ENCODE assay signal across 8 cellular contexts in the genomic region with DNA sequence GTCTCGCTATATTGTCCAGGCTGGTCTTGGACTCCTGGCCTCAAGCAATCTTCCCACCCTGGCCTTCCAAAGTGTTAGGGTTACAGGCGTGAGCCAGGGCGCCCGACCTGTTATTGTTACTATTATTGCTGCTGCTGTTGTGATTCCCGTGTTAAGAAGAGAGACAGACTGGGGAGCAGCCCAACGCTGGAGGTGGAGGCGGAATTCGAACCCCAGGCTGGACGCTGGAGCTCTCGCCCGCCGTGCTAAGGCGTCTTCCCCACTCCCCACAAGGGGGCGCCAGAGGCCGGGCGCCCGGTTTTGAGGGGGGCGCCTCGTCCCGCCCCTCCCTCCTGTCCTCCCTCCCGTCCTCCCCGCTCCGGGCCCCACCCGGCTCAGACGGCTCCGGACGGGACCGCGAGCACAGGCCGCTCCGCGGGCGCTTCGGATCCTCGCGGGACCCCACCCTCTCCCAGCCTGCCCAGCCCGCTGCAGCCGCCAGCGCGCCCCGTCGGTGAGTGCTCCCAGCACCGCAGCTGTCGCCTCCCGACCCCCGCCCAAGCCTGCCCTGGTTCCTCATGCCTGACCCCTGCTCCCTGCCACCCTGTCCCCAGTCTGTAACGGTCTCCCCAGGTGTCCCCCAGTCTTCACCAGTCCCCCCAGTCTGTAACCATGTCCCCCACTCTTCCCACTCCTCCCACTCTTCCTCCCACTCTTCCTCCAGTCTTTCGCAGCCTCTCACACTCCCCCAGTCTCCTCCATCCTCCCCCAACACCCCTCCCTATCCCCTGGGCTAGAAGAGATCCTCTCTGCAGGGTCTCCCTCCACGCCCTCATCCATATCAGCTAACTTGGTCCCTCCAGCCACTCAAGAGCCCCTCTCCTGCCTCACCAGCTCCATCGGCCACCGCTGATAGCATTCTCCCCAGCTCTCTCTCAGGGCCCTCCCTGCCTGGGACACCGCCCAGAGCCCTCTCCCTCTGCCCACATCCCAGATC. TPM values are rescaled to one million over a fixed set of nuclear protein-coding genes. Genes with fewer than 3 reads are reported as not detected.
DNase-seq lines count a peak whose midpoint lies in the region; ATAC-seq and TF ChIP-seq lines count a peak whose summit lies in the region.

A gene with protein sequence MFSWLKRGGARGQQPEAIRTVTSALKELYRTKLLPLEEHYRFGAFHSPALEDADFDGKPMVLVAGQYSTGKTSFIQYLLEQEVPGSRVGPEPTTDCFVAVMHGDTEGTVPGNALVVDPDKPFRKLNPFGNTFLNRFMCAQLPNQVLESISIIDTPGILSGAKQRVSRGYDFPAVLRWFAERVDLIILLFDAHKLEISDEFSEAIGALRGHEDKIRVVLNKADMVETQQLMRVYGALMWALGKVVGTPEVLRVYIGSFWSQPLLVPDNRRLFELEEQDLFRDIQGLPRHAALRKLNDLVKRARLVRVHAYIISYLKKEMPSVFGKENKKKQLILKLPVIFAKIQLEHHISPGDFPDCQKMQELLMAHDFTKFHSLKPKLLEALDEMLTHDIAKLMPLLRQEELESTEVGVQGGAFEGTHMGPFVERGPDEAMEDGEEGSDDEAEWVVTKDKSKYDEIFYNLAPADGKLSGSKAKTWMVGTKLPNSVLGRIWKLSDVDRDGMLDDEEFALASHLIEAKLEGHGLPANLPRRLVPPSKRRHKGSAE (plus strand): TSS at position 377 of the 976 bp plus-strand sequence. CDS start 3,191 bp downstream, outside the sequence.

- TF ChIP-seq POLR2A in sigmoid colon (IDR thresholded peaks at IDR 0.05), result peak; percentile 82 to 90

- no peak for ATAC-seq in HG02884 (IDR thresholded peaks at IDR 0.05; ENCODE audit: unreplicated experiment)
- ATAC-seq in HG02759 (IDR thresholded peaks at IDR 0.05; ENCODE audit: unreplicated experiment), result no peak

- H3K36me3 ChIP-seq in SK-N-MC (ENCODE audit: insufficient read depth, low read length) (no peaks in the 10 kb centered on the region), sigmoid colon (peaks cover 9 to 16% (median 13%) of the 10 kb centered on the region in 4 donors)

- no peak for TF ChIP-seq EP300 in sigmoid colon (IDR thresholded peaks at IDR 0.05)

- H3K9me3 ChIP-seq in SK-N-MC (ENCODE audit: low read depth, low read length) (no peaks in the 10 kb centered on the region), sigmoid colon (no peaks in the 10 kb centered on the region)

- WGBS in sigmoid colon, 2 donors, result 7 to 10% methylated on average over 52 of the region's 52 CpGs

- in situ Hi-C loops in astrocyte of the spinal cord (cut with HindIII; ENCODE audit: low sequenced_read_pairs), result no loop called here

- H3K9ac ChIP-seq in SK-N-MC (ENCODE audit: insufficient read length), result no peak within 1 kb of the TSS

- DNase-seq in NCI-H748 (lab: John Stamatoyannopoulos, UW; ENCODE audit: unreplicated experiment), result peak; percentile 28
- no peak for DNase-seq in NCI-H748 treated with DMSO at 0.1 percent for 48 hours (lab: John Stamatoyannopoulos, UW)
- no peak for DNase-seq in SK-N-MC (ENCODE audit: low read depth, low spot score)
- DNase-seq in astrocyte of the spinal cord (ENCODE audit: low read depth, low spot score), result peak; percentile 80
- peak in 31 of 51 donors; percentile 2 to 61 (median 24) for DNase-seq in hypothalamus (lab: John Stamatoyannopoulos, UW)
- peak; percentile 93 for DNase-seq in sigmoid colon

- TF ChIP-seq CTCF in astrocyte of the spinal cord (IDR thresholded peaks at IDR 0.05; ENCODE audit: low read depth, low read length) (peak; percentile 90), sigmoid colon (IDR thresholded peaks at IDR 0.05) (peak; percentile 93 to 98 (median 97))

- peaks cover 0 to 44% (median 42%) of the 10 kb centered on the region in 4 donors for H3K4me1 ChIP-seq in sigmoid colon

- H3K27me3 ChIP-seq in sigmoid colon, result no peaks in the 10 kb centered on the region

- H3K4me3 ChIP-seq in SK-N-MC (peak within 1 kb of the TSS; percentile 69), astrocyte of the spinal cord (ENCODE audit: low read depth, low read length) (peak within 1 kb of the TSS; percentile 78), sigmoid colon (peak within 1 kb of the TSS; percentile 79 to 99 (median 92))

- intact Hi-C loops in sigmoid colon (cut with DNase I), result loop anchor here (1.0 to 10.0 kb wide), 3 partner anchors 30 to 439 kb away; a partner anchor contains a TSS

- H3K27ac ChIP-seq in SK-N-MC (no peak within 1 kb of the TSS), sigmoid colon (peak within 1 kb of the TSS; percentile 95 to 99 (median 96))

RNA-seq across cellular contexts. Expression of the gene that starts here (rescaled TPM):
- total RNA-seq in sigmoid colon, result 100 to 1,000 TPM in 1 of 4 donors, 10 to 100 TPM in 3; 41.8 to 184 (median 72.4) TPM
- polyA plus RNA-seq in sigmoid colon, result 10 to 100 TPM in 2 of 3 donors, 1 to 10 TPM in 1; 3.5 to 26.7 (median 10.8) TPM

Comparison
In these comparisons a context has a peak if more than half of its experiments do, and no peak if none do; other contexts are left out.
1. DNase-seq: peak in NCI-H748 (single experiment), astrocyte of the spinal cord (single experiment), hypothalamus (31 of 51) and sigmoid colon (single experiment); none in NCI-H748 treated with DMSO at 0.1 percent for 48 hours (single experiment) and SK-N-MC (single experiment).
2. Peak in every context shown above with its lines, with median percentiles within 50 percentile points of each other: H3K4me3 ChIP-seq.